ENCODE assay signal across 18 cellular contexts in genomic region chr12:76706099-76706498, GRCh38. TPM values are rescaled to one million over a fixed set of nuclear protein-coding genes. Genes with fewer than 3 reads are reported as not detected.
DNase-seq lines count a peak whose midpoint lies in the region; ATAC-seq and TF ChIP-seq lines count a peak whose summit lies in the region.
"Had no signal": no experiment of that assay in that cellular context is flagged by ENCODE, and none has a peak within 500 bp of the region (broad histone marks: within the 10 kb centered on the region; RNA-seq: fewer than 3 reads in every experiment).

No MANE protein-coding gene starts in this region.

- H3K4me1 ChIP-seq in DND-41 (ENCODE audit: insufficient read depth, low read length), result peaks cover 3% of the 10 kb centered on the region

- TF ChIP-seq POLR2A in lower leg skin (IDR thresholded peaks at IDR 0.05), result no peak

- H3K27me3 Mint-ChIP-seq in HFFc6 (ENCODE audit: insufficient read depth) (no peaks in the 10 kb centered on the region; the same call in 1 of the 2 replicates), T-cell (peaks cover 4 to 10% of the 10 kb centered on the region in 2 donors)

- H2AFZ ChIP-seq in DND-41 (ENCODE audit: low read depth, low read length), result no peak overlapping the region

- H3K9me3 ChIP-seq in DND-41 (ENCODE audit: insufficient read depth, low read length, severe bottlenecking) (no peaks in the 10 kb centered on the region), MG63 (no peaks in the 10 kb centered on the region)

- no peak overlapping the region for H3K27ac ChIP-seq in DND-41 (ENCODE audit: low read length)
- H3K27ac ChIP-seq: KMS-11, VCaP had no signal

- peaks cover 5% of the 10 kb centered on the region for H3K27me3 ChIP-seq in DND-41 (ENCODE audit: insufficient read depth, low read length, poor library complexity)
- H3K27me3 ChIP-seq in MG63, result no peaks in the 10 kb centered on the region

- no peaks in the 10 kb centered on the region for H3K79me2 ChIP-seq in DND-41 (ENCODE audit: insufficient read depth, low read length)

- H3K9me3 Mint-ChIP-seq in HFFc6, result no peaks in the 10 kb centered on the region
- H3K9me3 Mint-ChIP-seq in T-cell, result no peaks in the 10 kb centered on the region
- H3K9me3 Mint-ChIP-seq: stimulated activated naive CD8-positive, alpha-beta T cell treated with anti-CD3 and anti-CD28 coated beads, Interleukin-15, Interleukin-2, amounts not matched to agents 100 ng/mL and 50 ng/mL, for 24 hours had no signal

- H3K4me3 ChIP-seq in DND-41 (ENCODE audit: low read depth in 1 of 2, low read length in 2 of 2), result no peak overlapping the region
- H3K4me3 ChIP-seq in lower leg skin (ENCODE audit: low read depth, poor library complexity, severe bottlenecking), result no peak overlapping the region
- no peak overlapping the region for H3K4me3 ChIP-seq in MG63
- H3K4me3 ChIP-seq: lung had no signal

- intact Hi-C loops in lower leg skin (cut with DNase I; ENCODE audit: low total_unique reads), result no loop called here

- H3K4me2 ChIP-seq in DND-41 (ENCODE audit: insufficient read depth, low read length), result no peak overlapping the region
- H3K4me2 ChIP-seq: KMS-11 had no signal

- POLR2A ChIA-PET in T-cell (lab: Charles Lee), result no interaction called here

- peak; percentile 27 for DNase-seq in DND-41
- DNase-seq in HFFc6, result peak; percentile 20
- peak in 1 of 34 experiments; percentile 7 for DNase-seq in T-cell
- peak; percentile 38 for DNase-seq in glomerular visceral epithelial cell (ENCODE audit: extremely low spot score)
- DNase-seq in lower leg skin (ENCODE audit: low spot score in 2 of 2), result no peak
- DNase-seq in CD1c-positive myeloid dendritic cell (ENCODE audit: extremely low spot score), result no peak
- DNase-seq in MG63, result no peak
- DNase-seq: activated CD8-positive, alpha-beta memory T cell treated with anti-CD3 and anti-CD28 coated beads, Interleukin-2, amount 50 U/mL, for 4 hours; GF-D8; head of caudate nucleus; posterior cingulate gyrus; stimulated activated CD4-positive, alpha-beta T cell treated with anti-CD3 and anti-CD28 coated beads, Interleukin-4, amount 100 ng/mL, for 4 hours had no signal

- no peak overlapping the region for H3K9ac ChIP-seq in DND-41 (ENCODE audit: low read depth, low read length)
- H3K9ac ChIP-seq: KMS-11 had no signal

- no peak overlapping the region for H3K4me3 Mint-ChIP-seq in HFFc6
- H3K4me3 Mint-ChIP-seq in T-cell, result no peak overlapping the region
- H3K4me3 Mint-ChIP-seq: B cell; stimulated activated naive CD8-positive, alpha-beta T cell treated with anti-CD3 and anti-CD28 coated beads, Interleukin-15, Interleukin-2, amounts not matched to agents 100 ng/mL and 50 ng/mL, for 24 hours had no signal

- TF ChIP-seq CTCF in DND-41 (IDR thresholded peaks at IDR 0.05; ENCODE audit: borderline replicate concordance, extremely low read depth, low read length, poor library complexity, severe bottlenecking), result no peak
- no peak for TF ChIP-seq CTCF in HFFc6 (IDR thresholded peaks at IDR 0.05)
- no peak for TF ChIP-seq CTCF in lower leg skin (IDR thresholded peaks at IDR 0.05)

- H3K27ac Mint-ChIP-seq in HFFc6, result peak overlapping the region; percentile 62
- H3K27ac Mint-ChIP-seq in T-cell, result no peak overlapping the region
- H3K27ac Mint-ChIP-seq: B cell; stimulated activated naive CD8-positive, alpha-beta T cell treated with anti-CD3 and anti-CD28 coated beads, Interleukin-15, Interleukin-2, amounts not matched to agents 100 ng/mL and 50 ng/mL, for 24 hours had no signal

- H3K36me3 ChIP-seq in DND-41 (ENCODE audit: insufficient read depth, low read length) (no peaks in the 10 kb centered on the region), MG63 (no peaks in the 10 kb centered on the region)

- ATAC-seq in DND-41 (ENCODE audit: insufficient read depth, low read depth) (peak; percentile 98), T-cell (replicated peaks in 1 of 4) (peak in 3 of 4 experiments; percentile 53 to 55 (median 53)), HG03460 (IDR thresholded peaks at IDR 0.05; ENCODE audit: unreplicated experiment) (no peak)

- H3K36me3 Mint-ChIP-seq in HFFc6 (ENCODE audit: low read depth) (no peaks in the 10 kb centered on the region), T-cell (no peaks in the 10 kb centered on the region)

- no peaks in the 10 kb centered on the region for H4K20me1 ChIP-seq in DND-41 (ENCODE audit: insufficient read depth, low read length)

- H3K4me1 Mint-ChIP-seq in HFFc6 (ENCODE audit: low read depth) (peaks cover 50% of the 10 kb centered on the region), T-cell (peaks cover 5 to 7% (median 5%) of the 10 kb centered on the region in 3 donors)

- CTCF ChIA-PET in T-cell (lab: Charles Lee), result interaction anchor here in 1 of 2 donors (1.1 kb wide), 1 partner anchor 24 kb away, joined by 3 read pairs; no protein-coding TSS in a partner anchor

RNA-seq across cellular contexts. Expression of gene ZDHHC17, which starts 57.8 kb away (rescaled TPM):
- 10 to 100 TPM; 16.0 to 23.6 (median 19.2) TPM for total RNA-seq in HFFc6 (2021; fragmentation: NEBNext Ultra II Directional; extraction: Animal tissue kit (Norgen Biotek cat#: 25700))
- total RNA-seq in T-cell (10 to 100 TPM; 39.8 to 58.9 (median 42.9) TPM), lower leg skin (10 to 100 TPM; 10.5 to 18.7 (median 13.0) TPM)
- total RNA-seq in MG63 (2014; rRNA removed; shearing (Covaris generic); ENCODE audit: low replicate concordance), result 13.0 and 28.6 TPM in 2 replicates

Comparison
In these comparisons a context has a peak if more than half of its experiments do, and no peak if none do; other contexts are left out.
1. DNase-seq: peak in DND-41 (single experiment), HFFc6 (single experiment) and glomerular visceral epithelial cell (single experiment); none in lower leg skin (0 of 2), CD1c-positive myeloid dendritic cell (single experiment) and MG63 (single experiment).